Comparison of ENCODE assay signal across 6 cellular contexts in genomic region chr4:180990931-180991330, GRCh38.
"Had no signal": no experiment of that assay in that cellular context is flagged by ENCODE, and none has a peak within 500 bp of the region (broad histone marks: within the 10 kb centered on the region; RNA-seq: fewer than 3 reads in every experiment).

No MANE protein-coding gene starts in this region.

- H3K4me2 ChIP-seq: GM23338 had no signal

- H3K9me3 Mint-ChIP-seq: GM23338, H9 had no signal

- H3K27me3 Mint-ChIP-seq: IgD-negative memory B cell had no signal

- H3K4me3 ChIP-seq: GM23338 had no signal

- H3K27ac ChIP-seq: HL-60 had no signal

- H3K36me3 Mint-ChIP-seq: IgD-negative memory B cell had no signal

- H3K27ac Mint-ChIP-seq: GM23338, H9, IgD-negative memory B cell had no signal

- H3K4me1 Mint-ChIP-seq: IgD-negative memory B cell had no signal

- ATAC-seq: GM23338, HepG2 had no signal

- DNase-seq: H9, HCEC 1CT had no signal

- H2AFZ ChIP-seq: GM23338 had no signal

- H3K4me3 Mint-ChIP-seq: GM23338, H9, IgD-negative memory B cell had no signal
